In the genomic region with DNA sequence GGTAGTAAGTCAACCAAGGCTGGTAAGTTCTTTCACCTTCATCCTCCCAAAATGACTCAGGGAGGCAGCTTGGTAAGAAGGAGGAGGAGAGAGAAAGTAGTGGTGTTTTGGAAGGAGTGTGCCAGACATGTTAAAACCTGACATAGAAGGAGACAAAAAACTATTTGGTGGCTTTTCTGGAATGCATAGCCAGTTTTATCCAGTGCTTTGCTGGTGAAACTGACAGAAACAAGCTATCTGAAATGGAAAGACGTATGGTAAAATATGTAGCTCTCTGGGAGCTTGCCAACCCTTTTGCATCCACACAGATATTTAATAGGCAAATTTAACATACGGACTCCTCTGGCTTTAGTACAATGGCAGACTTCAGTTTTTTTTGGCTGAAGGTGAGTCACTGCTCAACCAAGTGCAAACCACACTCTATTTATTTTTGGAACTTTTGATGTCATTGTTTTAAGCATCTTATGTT, we compare ENCODE assay signal across 9 cellular contexts. TPM values are rescaled to one million over a fixed set of nuclear protein-coding genes. Genes with fewer than 3 reads are reported as not detected.
A peak's percentile ranks its signal among the peaks of the same experiment; 100 is the strongest.
DNase-seq lines count a peak whose midpoint lies in the region; ATAC-seq and TF ChIP-seq lines count a peak whose summit lies in the region.
"Had no signal": no experiment of that assay in that cellular context is flagged by ENCODE, and none has a peak within 500 bp of the region (broad histone marks: within the 10 kb centered on the region; RNA-seq: fewer than 3 reads in every experiment).

No MANE protein-coding gene starts in this region.

- H3K27ac ChIP-seq in left lung = no peak overlapping the region
- H3K27ac ChIP-seq: A549 had no signal

- H3K9me3 ChIP-seq in left lung = no peaks in the 10 kb centered on the region
- H3K9me3 ChIP-seq: A549 had no signal

- peak; percentile 65 for ATAC-seq in HG02571 (IDR thresholded peaks at IDR 0.05; ENCODE audit: unreplicated experiment)
- ATAC-seq in HG03025 (IDR thresholded peaks at IDR 0.05; ENCODE audit: low FRiP score, unreplicated experiment) = no peak
- ATAC-seq in left lung = no peak
- ATAC-seq: A549 had no signal

- H3K36me3 ChIP-seq in left lung = peaks cover 0 to 68% of the 10 kb centered on the region in 2 donors

- TF ChIP-seq CTCF in epithelial cell of esophagus (IDR thresholded peaks at IDR 0.05; ENCODE audit: insufficient read depth, low read depth, low read length, missing control alignments) (no peak), left lung (IDR thresholded peaks at IDR 0.05) (no peak)

- intact Hi-C loops in left lung (cut with DNase I) = no loop called here

- H3K27me3 ChIP-seq in left lung = no peaks in the 10 kb centered on the region

- peaks cover 0 to 31% of the 10 kb centered on the region in 2 donors for H3K4me1 ChIP-seq in left lung
- H3K4me1 ChIP-seq: A549 had no signal

- H3K4me3 ChIP-seq in epithelial cell of esophagus (ENCODE audit: low read length) = no peak overlapping the region
- no peak overlapping the region for H3K4me3 ChIP-seq in left lung
- H3K4me3 ChIP-seq: A549 had no signal

- DNase-seq in NOMO-1 treated with DMSO at 0.1 percent for 48 hours (lab: John Stamatoyannopoulos, UW; ENCODE audit: unreplicated experiment) = peak; percentile 5
- no peak for DNase-seq in NOMO-1 (lab: John Stamatoyannopoulos, UW; ENCODE audit: unreplicated experiment in 2 of 2)
- DNase-seq in NCI-H1048 (lab: John Stamatoyannopoulos, UW) = peak; percentile 67
- peak; percentile 92 for DNase-seq in epithelial cell of esophagus (ENCODE audit: low read depth)
- DNase-seq in left lung = no peak
- DNase-seq in COR-L47 (lab: John Stamatoyannopoulos, UW) = no peak

RNA-seq across cellular contexts. Expression of a gene that starts 45.4 kb away (rescaled TPM):
- total RNA-seq in left lung = 100 to 1,000 TPM in 1 of 2 donors, 10 to 100 TPM in 1; 94.1 to 111 TPM

Comparison
In these comparisons a context has a peak if more than half of its experiments do, and no peak if none do; other contexts are left out.
1. DNase-seq: peak in NOMO-1 treated with DMSO at 0.1 percent for 48 hours (single experiment), NCI-H1048 (single experiment) and epithelial cell of esophagus (single experiment); none in NOMO-1 (0 of 2), left lung (0 of 2) and COR-L47 (single experiment).